ENCODE assay signal across 8 cellular contexts in genomic region chr17:81429353-81429774, GRCh38. TPM values are rescaled to one million over a fixed set of nuclear protein-coding genes. Genes with fewer than 3 reads are reported as not detected.
DNase-seq lines count a peak whose midpoint lies in the region; ATAC-seq, FAIRE-seq and TF ChIP-seq lines count a peak whose summit lies in the region.

No MANE protein-coding gene starts in this region.

- H3K27ac Mint-ChIP-seq in GM23338, result no peak overlapping the region

- H4K20me1 ChIP-seq in GM23338 (replicated peaks; ENCODE audit: insufficient read depth) (no peaks in the 10 kb centered on the region), H1 (replicated peaks in 1 of 2; ENCODE audit: control insufficient read depth in 1 of 2, insufficient read depth in 2 of 2, low read length in 2 of 2) (peaks cover 0 to 7% of the 10 kb centered on the region in 2 experiments)

- H3K79me1 ChIP-seq in H1 (ENCODE audit: low read depth, low read length), result no peaks in the 10 kb centered on the region; the same call in 1 of the 2 replicates

- peak overlapping the region; percentile 32; the same call in 1 of the 2 replicates for H3K18ac ChIP-seq in H1 (ENCODE audit: extremely low read depth, low read length)

- H3K9me3 ChIP-seq in H1 (ENCODE audit: insufficient read depth in 2 of 2, low read depth in 1 of 2, low read length in 1 of 2), result peaks cover 0 to 6% of the 10 kb centered on the region in 2 experiments; a peak in 1 of 4 replicates

- H3K9me3 Mint-ChIP-seq in GM23338, result no peaks in the 10 kb centered on the region

- TF ChIP-seq EP300 in H1 (IDR thresholded peaks at IDR 0.05; ENCODE audit: borderline replicate concordance in 1 of 2, low read depth in 2 of 2, low read length in 2 of 2), result no peak

- H2BK20ac ChIP-seq in H1 (ENCODE audit: low read length), result no peak overlapping the region

- POLR2A ChIA-PET in H1 (lab: Charles Lee; ENCODE audit: partially characterized antibody), result interaction anchor here (1.0 to 2.2 kb wide), 2 partner anchors 11 to 31 kb away, joined by 3 to 7 read pairs; no protein-coding TSS in a partner anchor

- no peaks in the 10 kb centered on the region for H3K27me3 ChIP-seq in GM23338 (ENCODE audit: insufficient read depth)
- H3K27me3 ChIP-seq in H1 (replicated peaks in 1 of 4; ENCODE audit: control insufficient read depth in 3 of 4, extremely low read depth in 1 of 4, insufficient read depth in 3 of 4, low read length in 3 of 4), result no peaks in the 10 kb centered on the region

- 87% methylated on average over 11 of the region's 22 CpGs; no CpG with 5 or more reads in 1 of the 2 experiments for WGBS in H1 (ENCODE audit: extremely low coverage in 1 of 2, insufficient coverage in 1 of 2, insufficient read length in 1 of 2, insufficient replicate concordance in 2 of 2, low coverage in 1 of 2, low lambda C conversion rate in 2 of 2, missing lambda C conversion rate in 1 of 2), 2 experiments

- no peak overlapping the region for H3K4me2 ChIP-seq in GM23338
- H3K4me2 ChIP-seq in H1 (ENCODE audit: insufficient read depth in 1 of 2, low read depth in 2 of 2, low read length in 2 of 2), result no peak overlapping the region

- H3F3A ChIP-seq in GM23338 (replicated peaks; ENCODE audit: low read depth), result no peaks in the 10 kb centered on the region

- no peak overlapping the region for H3K9ac ChIP-seq in H1 (replicated peaks in 1 of 4; ENCODE audit: extremely low read depth in 1 of 4, low read depth in 3 of 4, low read length in 3 of 4)

- H2BK15ac ChIP-seq in H1 (ENCODE audit: low read length), result no peak overlapping the region

- peak; percentile 11; the same call in 1 of the 3 replicates for ATAC-seq in GM23338
- ATAC-seq in omental fat pad (ENCODE audit: low FRiP score), result peak; percentile 28
- ATAC-seq in HG03175 (IDR thresholded peaks at IDR 0.05; ENCODE audit: unreplicated experiment), result no peak
- no peak for ATAC-seq in HG02642 (IDR thresholded peaks at IDR 0.05; ENCODE audit: poor library complexity, unreplicated experiment)

- H3K27me3 Mint-ChIP-seq in GM23338 (ENCODE audit: insufficient read depth, low read depth, poor library complexity), result no peaks in the 10 kb centered on the region

- H3K79me2 ChIP-seq in GM23338 (replicated peaks; ENCODE audit: insufficient read depth) (no peaks in the 10 kb centered on the region), H1 (ENCODE audit: control insufficient read depth in 1 of 2, insufficient read depth in 2 of 2, low read length in 2 of 2) (no peaks in the 10 kb centered on the region)

- no peak overlapping the region for H4K5ac ChIP-seq in H1 (ENCODE audit: insufficient read length, low read depth, low read length)

- H3K4me1 ChIP-seq in GM23338 (ENCODE audit: insufficient read depth) (no peaks in the 10 kb centered on the region), H1 (replicated peaks in 1 of 4; ENCODE audit: control insufficient read depth in 3 of 4, insufficient read depth in 4 of 4, low read length in 3 of 4) (peaks cover 0 to 3% (median 0%) of the 10 kb centered on the region in 4 experiments; a peak in 3 of 7 replicates)

- H3K4me3 ChIP-seq in GM23338 (no peak overlapping the region), H1 (ENCODE audit: extremely low read depth in 1 of 4, insufficient read depth in 2 of 4, low read depth in 3 of 4, low read length in 4 of 4) (no peak overlapping the region)

- H4K91ac ChIP-seq in H1 (replicated peaks; ENCODE audit: insufficient read length, low read length), result no peak overlapping the region

- no peaks in the 10 kb centered on the region for H3K36me3 Mint-ChIP-seq in GM23338 (ENCODE audit: low read depth)

- H2AFZ ChIP-seq in GM23338 (no peak overlapping the region), H1 (ENCODE audit: low read length) (no peak overlapping the region)

- H2AK5ac ChIP-seq in H1 (ENCODE audit: low read depth, low read length), result no peak overlapping the region

- no peak overlapping the region for H3K4me3 Mint-ChIP-seq in GM23338

- TF ChIP-seq POLR2A in H1 (IDR thresholded peaks at IDR 0.05; ENCODE audit: control extremely low read depth in 1 of 2, low read depth in 2 of 2, low read length in 2 of 2) (no peak), GM12891 (IDR thresholded peaks at IDR 0.05; ENCODE audit: low read depth, low read length) (no peak)

- CTCF ChIA-PET in H1 (lab: Charles Lee; ENCODE audit: partially characterized antibody), result interaction anchor here (0.7 to 7.3 kb wide), 12 partner anchors 9 to 295 kb away, joined by 3 to 53 read pairs (median 4); no protein-coding TSS in a partner anchor

- no peak overlapping the region for H3K14ac ChIP-seq in H1 (ENCODE audit: insufficient read length)

- H3K23ac ChIP-seq in H1 (ENCODE audit: insufficient read length), result no peak overlapping the region

- FAIRE-seq in H1 (lab: Jason Lieb, UNC), result no peak
- FAIRE-seq in GM12891 (lab: Jason Lieb, UNC), result no peak

- no peak for TF ChIP-seq CTCF in GM23338 (conservative IDR thresholded peaks at IDR 0.05; ENCODE audit: low read depth in 2 of 2)
- no peak for TF ChIP-seq CTCF in H1 (IDR thresholded peaks at IDR 0.05; ENCODE audit: control extremely low read depth in 1 of 3, insufficient read depth in 1 of 3, low read depth in 1 of 3, low read length in 3 of 3)
- TF ChIP-seq CTCF in omental fat pad (IDR thresholded peaks at IDR 0.05), result no peak
- no peak for TF ChIP-seq CTCF in GM20000 (IDR thresholded peaks at IDR 0.05; ENCODE audit: extremely low read depth, missing control alignments)

- H3K9me2 ChIP-seq in GM23338 (ENCODE audit: insufficient read depth), result no peaks in the 10 kb centered on the region

- 0 out of 2 replicates have a peak overlapping the region, but pooled peaks have one; percentile 79 for H4K8ac ChIP-seq in H1 (ENCODE audit: extremely low read depth, insufficient read depth, low read length)

- TF ChIP-seq RAD21 in H1 (IDR thresholded peaks at IDR 0.05 in 1 of 2, conservative IDR thresholded peaks at IDR 0.05 in 1 of 2; ENCODE audit: low read depth in 2 of 2, low read length in 2 of 2), result no peak

- no peaks in the 10 kb centered on the region for H3K36me3 ChIP-seq in GM23338 (ENCODE audit: insufficient read depth)
- H3K36me3 ChIP-seq in H1 (ENCODE audit: control insufficient read depth in 2 of 4, insufficient read depth in 4 of 4, low read length in 3 of 4), result no peaks in the 10 kb centered on the region

- DNase-seq in GM23338 (ENCODE audit: low spot score), result no peak
- DNase-seq in NCI-H524 (lab: John Stamatoyannopoulos, UW), result peak; percentile 68 to 91
- no peak for DNase-seq in H1 (ENCODE audit: low read depth in 1 of 2, low spot score in 2 of 2)
- DNase-seq in omental fat pad (ENCODE audit: low spot score), result no peak
- no peak for DNase-seq in GM12891 (ENCODE audit: insufficient read length, low spot score)
- no peak for DNase-seq in GM20000 (ENCODE audit: low spot score)

- no peak overlapping the region for H3K4ac ChIP-seq in H1 (replicated peaks; ENCODE audit: insufficient read length, low read depth, low read length)

- no peak overlapping the region for H3K27ac ChIP-seq in GM23338 (ENCODE audit: low read depth)
- no peak overlapping the region for H3K27ac ChIP-seq in H1 (ENCODE audit: low read depth, low read length)

- no peak overlapping the region for H2BK12ac ChIP-seq in H1 (ENCODE audit: low read depth, low read length)

- no peaks in the 10 kb centered on the region for H3K4me1 Mint-ChIP-seq in GM23338

- no peak overlapping the region for H2BK5ac ChIP-seq in H1 (ENCODE audit: low read depth, low read length)

- no peak overlapping the region for H3K56ac ChIP-seq in H1 (replicated peaks; ENCODE audit: insufficient read length, low read depth, low read length)

- peaks cover 20% of the 10 kb centered on the region; the same call in 1 of the 2 replicates for H3K23me2 ChIP-seq in H1 (ENCODE audit: low read depth, low read length)

- H2BK120ac ChIP-seq in H1 (replicated peaks; ENCODE audit: low read depth, low read length), result no peak overlapping the region

TF ChIP-seq in GM23338, 12 proteins besides CTCF, POLR2A, EP300 and RAD21 (continues in another document):
- no peak for TF ChIP-seq EZH2phosphoT487 (IDR thresholded peaks at IDR 0.05; ENCODE audit: unreplicated experiment)

TF ChIP-seq in GM12891, 5 proteins besides CTCF, POLR2A, EP300 and RAD21:
- TF ChIP-seq PAX5 (IDR thresholded peaks at IDR 0.05; ENCODE audit: insufficient read depth, low read length, severe bottlenecking) (no peak), SPI1 (IDR thresholded peaks at IDR 0.05; ENCODE audit: low read depth, low read length) (no peak), POLR2AphosphoS5 (IDR thresholded peaks at IDR 0.05; ENCODE audit: low read depth, low read length) (no peak)

RNA-seq across cellular contexts. Expression of gene BAHCC1, which starts 34.1 kb away (rescaled TPM):
- total RNA-seq in GM23338 (2014; rRNA removed; shearing (Covaris generic)), result 1.1 and 1.8 TPM in 2 replicates
- polyA plus RNA-seq in GM23338 (2016; fragmentation: Nextera tagmentation; extraction: Ambion mirVana) (0.17 and 0.24 TPM in 2 replicates), H1 (2011; rRNA removed) (0.26 and 0.61 TPM in 2 replicates)
- total RNA-seq in H1 (2021; fragmentation: NEBNext Ultra II Directional; extraction: Animal tissue kit (Norgen Biotek cat#: 25700)), result 0.58 and 0.71 TPM in 2 replicates
- 0.47 TPM for polyA plus RNA-seq in H1 (2011; cell fraction: cytosol; rRNA removed)
- 2.9 TPM for polyA plus RNA-seq in H1 (2011; cell fraction: nucleus; rRNA removed)
- polyA plus RNA-seq in H1 (2012, experiment 1 of 2), result 0.44 to 0.98 TPM (median 0.89 TPM) in 4 replicates
- polyA plus RNA-seq in H1 (2012, experiment 2 of 2), result 0.58 TPM
- 0.45 TPM for polyA plus RNA-seq in H1 (2013, experiment 1 of 2)
- polyA plus RNA-seq in H1 (2013, experiment 2 of 2), result 0.50 TPM
- polyA minus RNA-seq in H1 (2011; rRNA and poly(A)+ RNA removed), result 0.88 and 0.95 TPM in 2 replicates
- polyA minus RNA-seq in H1 (2011; cell fraction: cytosol; rRNA and poly(A)+ RNA removed), result 3.2 TPM
- 1.3 TPM for polyA minus RNA-seq in H1 (2011; cell fraction: nucleus; rRNA and poly(A)+ RNA removed)
- 10 to 100 TPM in 1 of 4 donors, 1 to 10 TPM in 3; 4.8 to 20.8 (median 7.1) TPM for total RNA-seq in omental fat pad
- polyA plus RNA-seq in GM12891 (2012; ENCODE audit: low read depth, missing spikeins), result 0.01 TPM

Comparison
In these comparisons a context has a peak if more than half of its experiments do, and no peak if none do; other contexts are left out.
1. ATAC-seq: peak in GM23338 (single experiment) and omental fat pad (single experiment); none in HG03175 (single experiment) and HG02642 (single experiment).
2. DNase-seq: peak in NCI-H524 (2 of 2); none in GM23338 (single experiment), H1 (0 of 2), omental fat pad (single experiment), GM12891 (single experiment) and GM20000 (single experiment).